9 cellular contexts compared by ENCODE assay signal in the genomic region with DNA sequence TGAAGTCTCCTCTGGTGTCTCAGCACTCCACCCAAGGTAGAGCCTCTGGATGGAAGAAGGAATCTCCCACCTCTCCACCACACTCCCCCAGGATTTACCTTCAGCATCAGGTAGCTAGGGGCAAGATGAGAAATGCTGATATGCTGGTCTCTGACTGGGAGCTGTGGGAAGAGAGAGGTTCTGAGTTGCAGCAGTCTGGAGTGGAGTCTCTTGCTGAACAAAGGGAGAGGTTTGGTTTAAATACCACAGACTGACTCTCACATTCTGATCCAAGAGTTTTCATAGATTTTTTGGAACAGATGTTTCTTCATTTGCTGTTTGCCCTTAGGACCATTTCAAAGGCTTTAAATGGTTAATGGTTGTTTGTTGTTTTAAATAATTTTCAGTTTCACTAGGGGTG. TPM values are rescaled to one million over a fixed set of nuclear protein-coding genes. Genes with fewer than 3 reads are reported as not detected.
A peak's percentile ranks its signal among the peaks of the same experiment; 100 is the strongest.
DNase-seq lines count a peak whose midpoint lies in the region; ATAC-seq, FAIRE-seq and TF ChIP-seq lines count a peak whose summit lies in the region.
"Had no signal": no experiment of that assay in that cellular context is flagged by ENCODE, and none has a peak within 500 bp of the region (broad histone marks: within the 10 kb centered on the region; RNA-seq: fewer than 3 reads in every experiment).

No MANE protein-coding gene starts in this region.

- ATAC-seq in activated CD4-positive, alpha-beta T cell treated with anti-CD3 and anti-CD28 coated beads for 36 hours: no peak
- ATAC-seq in WTC11: no peak

- no peak for TF ChIP-seq CTCF in WTC11 (IDR thresholded peaks at IDR 0.05)
- no peak for TF ChIP-seq CTCF in fibroblast of pulmonary artery (IDR thresholded peaks at IDR 0.05; ENCODE audit: low read length, missing control alignments)
- TF ChIP-seq CTCF in spleen (IDR thresholded peaks at IDR 0.05 in 8 of 11, conservative IDR thresholded peaks at IDR 0.05 in 3 of 11): no peak
- TF ChIP-seq CTCF in kidney (IDR thresholded peaks at IDR 0.05; ENCODE audit: borderline replicate concordance, extremely low read depth, insufficient read depth): no peak

- POLR2A ChIA-PET in activated CD4-positive, alpha-beta T cell treated with anti-CD3 and anti-CD28 coated beads for 36 hours (lab: Charles Lee): no interaction called here
- POLR2A ChIA-PET in WTC11 (lab: Charles Lee): no interaction called here

- no peak overlapping the region for H3K9ac ChIP-seq in kidney (ENCODE audit: low read length in 2 of 2)

- H3K4me1 Mint-ChIP-seq in activated CD4-positive, alpha-beta T cell treated with anti-CD3 and anti-CD28 coated beads for 36 hours: peaks cover 21% of the 10 kb centered on the region
- peaks cover 41% of the 10 kb centered on the region for H3K4me1 Mint-ChIP-seq in WTC11

- H3K9me3 ChIP-seq in spleen: no peaks in the 10 kb centered on the region
- H3K9me3 ChIP-seq in kidney (ENCODE audit: control insufficient read depth in 1 of 2, low read length in 2 of 2): no peaks in the 10 kb centered on the region

- intact Hi-C loops in activated CD4-positive, alpha-beta T cell treated with anti-CD3 and anti-CD28 coated beads for 36 hours (cut with DNase I, micrococcal nuclease): loop anchor here in 1 of 2 experiments (5.0 kb wide), 1 partner anchor 67 kb away; the partner anchor contains the start of gene CASP10
- intact Hi-C loops in spleen (cut with DNase I; ENCODE audit: low total_unique reads) (no loop called here), kidney (cut with DNase I) (no loop called here)

- H3K27me3 Mint-ChIP-seq in activated CD4-positive, alpha-beta T cell treated with anti-CD3 and anti-CD28 coated beads for 36 hours: no peaks in the 10 kb centered on the region
- peaks cover 7% of the 10 kb centered on the region; the same call in 1 of the 2 replicates for H3K27me3 Mint-ChIP-seq in WTC11 (ENCODE audit: low read depth)

- CTCF ChIA-PET in activated CD4-positive, alpha-beta T cell treated with anti-CD3 and anti-CD28 coated beads for 36 hours (lab: Charles Lee): interaction anchor here (1.2 to 2.5 kb wide), 5 partner anchors 8 to 118 kb away, joined by 4 to 11 read pairs (median 4); partner anchors contain the start of gene CASP10
- CTCF ChIA-PET in WTC11 (lab: Charles Lee): interaction anchor here (0.9 kb wide), 1 partner anchor 68 kb away, joined by 3 read pairs; the partner anchor contains the start of gene CASP10

- TF ChIP-seq POLR2A in spleen (IDR thresholded peaks at IDR 0.05): no peak

- FAIRE-seq in kidney (lab: Jason Lieb, UNC): no peak

- H3K4me1 ChIP-seq in spleen (peaks cover 0 to 65% (median 27%) of the 10 kb centered on the region in 6 donors), kidney (ENCODE audit: control insufficient read depth in 1 of 2, insufficient read depth in 1 of 2, low read depth in 1 of 2, low read length in 2 of 2) (peaks cover 0 to 2% of the 10 kb centered on the region in 2 donors)

- no peaks in the 10 kb centered on the region for H3K36me3 ChIP-seq in spleen
- no peaks in the 10 kb centered on the region for H3K36me3 ChIP-seq in kidney (ENCODE audit: control insufficient read depth in 1 of 2, insufficient read depth in 2 of 2, low read length in 2 of 2)

- H3K27ac ChIP-seq in spleen: peak overlapping the region in 7 of 8 donors; percentile 99 to 100 (median 100)
- H3K27ac ChIP-seq in kidney (ENCODE audit: low read depth in 2 of 2, low read length in 2 of 2): no peak overlapping the region

- H3K4me3 Mint-ChIP-seq in activated CD4-positive, alpha-beta T cell treated with anti-CD3 and anti-CD28 coated beads for 36 hours: peak overlapping the region; percentile 98
- peak overlapping the region; percentile 88 for H3K4me3 Mint-ChIP-seq in WTC11

- no peak for DNase-seq in activated CD4-positive, alpha-beta T cell treated with anti-CD3 and anti-CD28 coated beads for 36 hours
- DNase-seq in activated CD4-positive, alpha-beta T cell treated with anti-CD3 and anti-CD28 coated beads for 4 hours: no peak
- DNase-seq in WTC11 (ENCODE audit: low spot score): no peak
- no peak for DNase-seq in fibroblast of pulmonary artery (ENCODE audit: low read depth)
- DNase-seq in spleen: no peak
- DNase-seq in SKM-1 treated with dmso at 0.1 percent for 144 hours (lab: John Stamatoyannopoulos, UW; ENCODE audit: unreplicated experiment): no peak
- DNase-seq in kidney: no peak
- DNase-seq in NCI-H2081 treated with DMSO at 0.1 percent for 48 hours (lab: John Stamatoyannopoulos, UW): no peak
- DNase-seq: NCI-H1105 treated with DMSO at 0.1 percent for 48 hours had no signal

- peak overlapping the region; percentile 86 for H3K27ac Mint-ChIP-seq in activated CD4-positive, alpha-beta T cell treated with anti-CD3 and anti-CD28 coated beads for 36 hours
- H3K27ac Mint-ChIP-seq in WTC11: peak overlapping the region; percentile 10; the same call in 1 of the 2 replicates

- no peaks in the 10 kb centered on the region for H3K9me3 Mint-ChIP-seq in activated CD4-positive, alpha-beta T cell treated with anti-CD3 and anti-CD28 coated beads for 36 hours (ENCODE audit: low read depth)
- no peaks in the 10 kb centered on the region for H3K9me3 Mint-ChIP-seq in WTC11

- H3K27me3 ChIP-seq in spleen (replicated peaks in 1 of 7): no peaks in the 10 kb centered on the region

- H3K4me3 ChIP-seq in fibroblast of pulmonary artery (replicated peaks; ENCODE audit: low read depth, low read length) (peak overlapping the region; percentile 36), spleen (peak overlapping the region in 5 of 8 donors; percentile 2 to 81 (median 78)), kidney (ENCODE audit: low read length in 2 of 2) (peak overlapping the region in 1 of 2 donors; percentile 8)

- peaks cover 14% of the 10 kb centered on the region for H3K36me3 Mint-ChIP-seq in activated CD4-positive, alpha-beta T cell treated with anti-CD3 and anti-CD28 coated beads for 36 hours (ENCODE audit: low read depth)
- H3K36me3 Mint-ChIP-seq in WTC11: no peaks in the 10 kb centered on the region

TF ChIP-seq in WTC11, 78 proteins besides CTCF, POLR2A, EP300 and RAD21:
- TF ChIP-seq TEAD1 (CRISPR knock-in tag; IDR thresholded peaks at IDR 0.05) (no peak), CREM (CRISPR knock-in tag; IDR thresholded peaks at IDR 0.05) (no peak)

RNA-seq across cellular contexts. Expression of gene CFLAR, which starts 1.1 kb away (rescaled TPM):
- 100 to 1,000 TPM; 255 to 270 TPM for total RNA-seq in activated CD4-positive, alpha-beta T cell treated with anti-CD3 and anti-CD28 coated beads for 36 hours
- total RNA-seq in WTC11 (2021) (18.2 to 21.5 TPM (median 19.9 TPM) in 3 replicates), spleen (100 to 1,000 TPM; 313 to 511 (median 379) TPM), kidney (263 TPM)
- polyA plus RNA-seq in spleen (100 to 1,000 TPM in 1 of 3 donors, 10 to 100 TPM in 2; 64.0 to 101 (median 68.4) TPM), kidney (ENCODE audit: insufficient read depth, low read depth, low replicate concordance) (47.2 TPM)

RNA-seq across cellular contexts. Expression of gene NDUFB3, which starts 43.0 kb away (rescaled TPM):
- total RNA-seq in activated CD4-positive, alpha-beta T cell treated with anti-CD3 and anti-CD28 coated beads for 36 hours: 100 to 1,000 TPM; 126 to 150 TPM
- total RNA-seq in WTC11 (2021) (65.5 to 70.9 TPM (median 66.8 TPM) in 3 replicates), spleen (10 to 100 TPM; 30.0 to 91.5 (median 58.3) TPM), kidney (101 TPM)
- polyA plus RNA-seq in spleen (10 to 100 TPM; 49.6 to 89.0 (median 69.5) TPM), kidney (ENCODE audit: insufficient read depth, low read depth, low replicate concordance) (309 TPM)

RNA-seq across cellular contexts. Expression of gene HYCC2, which starts 43.4 kb away (rescaled TPM):
- total RNA-seq in activated CD4-positive, alpha-beta T cell treated with anti-CD3 and anti-CD28 coated beads for 36 hours: 10 to 100 TPM; 15.8 to 16.0 TPM
- total RNA-seq in WTC11 (2021) (8.8 to 10.4 TPM (median 9.1 TPM) in 3 replicates), spleen (10 to 100 TPM; 38.8 to 68.9 (median 45.0) TPM), kidney (30.1 TPM)
- polyA plus RNA-seq in spleen (10 to 100 TPM in 1 of 3 donors, 1 to 10 TPM in 2; 3.2 to 10.5 (median 6.2) TPM), kidney (ENCODE audit: insufficient read depth, low read depth, low replicate concordance) (4.0 TPM)

Comparison
In these comparisons a context has a peak if more than half of its experiments do, and no peak if none do; other contexts are left out.
1. H3K27ac ChIP-seq: peak in spleen (7 of 8); none in kidney (0 of 2).
2. RNA of gene CFLAR, which starts 1.1 kb away (total RNA-seq): 313 to 511 TPM in spleen, 255 to 270 TPM in activated CD4-positive, alpha-beta T cell treated with anti-CD3 and anti-CD28 coated beads for 36 hours and 263 TPM in kidney (single experiment); 18.2 to 21.5 TPM in WTC11; every median in the first group is over 10 times any median in the second.